In the genomic region with DNA sequence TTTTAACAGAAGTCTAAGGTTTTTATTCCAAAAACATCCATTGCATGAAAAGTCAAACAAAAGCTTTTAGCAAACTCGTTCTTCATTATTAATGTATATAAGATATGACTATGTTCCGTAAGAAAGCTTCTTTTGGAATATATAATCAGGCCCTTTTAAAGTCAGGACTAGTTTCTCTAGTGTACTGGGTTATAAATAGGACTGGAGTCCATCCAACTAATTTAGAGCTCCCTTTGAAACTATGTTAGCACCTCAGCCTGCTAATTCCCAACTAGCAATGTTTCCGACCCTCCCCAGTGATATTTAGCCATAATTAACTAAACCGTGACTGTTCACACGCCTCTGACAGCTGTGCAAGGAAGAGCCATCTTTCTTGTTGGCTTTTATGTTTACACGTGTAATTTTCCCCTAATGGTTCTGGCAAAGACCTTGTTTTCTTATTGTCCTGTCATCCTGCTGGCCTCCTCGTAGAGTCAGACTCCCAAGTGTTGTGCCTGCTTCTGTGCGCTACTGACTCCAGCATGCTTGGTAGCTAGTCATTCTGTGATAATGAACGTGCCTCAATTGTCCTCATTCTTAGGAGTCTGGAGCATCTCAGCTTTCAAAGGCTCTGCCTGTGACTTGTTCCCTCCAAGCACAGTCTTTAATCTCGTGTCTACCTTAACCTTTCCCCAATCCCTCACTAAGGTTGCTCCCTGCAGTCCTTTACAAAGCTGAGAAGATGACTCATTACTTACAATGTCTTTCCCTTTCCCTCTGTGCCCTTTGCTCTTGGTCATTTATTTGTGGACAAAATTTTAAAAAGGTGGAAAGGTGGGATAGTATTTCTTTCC, we compare ENCODE assay signal across 24 cellular contexts.
DNase-seq lines count a peak whose midpoint lies in the region; ATAC-seq, FAIRE-seq and TF ChIP-seq lines count a peak whose summit lies in the region.
"Had no signal": no experiment of that assay in that cellular context is flagged by ENCODE, and none has a peak within 500 bp of the region (broad histone marks: within the 10 kb centered on the region; RNA-seq: fewer than 3 reads in every experiment).

No MANE protein-coding gene starts in this region.

- DNase-seq in SIG-M5 treated with dmso at 0.1 percent for 504 hours (lab: John Stamatoyannopoulos, UW; ENCODE audit: unreplicated experiment) = peak; percentile 3
- DNase-seq in SIG-M5 (lab: John Stamatoyannopoulos, UW) = no peak
- peak; percentile 20 for DNase-seq in NCI-H748 treated with DMSO at 0.1 percent for 48 hours (lab: John Stamatoyannopoulos, UW)
- no peak for DNase-seq in left ventricle myocardium superior
- DNase-seq in tibial artery = no peak
- DNase-seq in frontal cortex (ENCODE audit: low spot score in 2 of 2) = no peak
- DNase-seq in activated CD8-positive, alpha-beta memory T cell treated with anti-CD3 and anti-CD28 coated beads, Interleukin-2, amount 50 U/mL, for 4 hours = no peak
- DNase-seq: activated CD4-positive, alpha-beta T cell treated with anti-CD3 and anti-CD28 coated beads for 48 hours; activated naive CD4-positive, alpha-beta T cell treated with anti-CD3 and anti-CD28 coated beads for 36 hours; DMS79 treated with DMSO at 0.1 percent for 48 hours; foreskin fibroblast; HCEC 1CT; NCI-H1436; NCI-H510A; SW 1271; upper lobe of right lung had no signal

- no peaks in the 10 kb centered on the region for H3K27me3 ChIP-seq in tibial artery
- H3K27me3 ChIP-seq: upper lobe of right lung had no signal

- TF ChIP-seq CTCF in tibial artery (IDR thresholded peaks at IDR 0.05) = no peak

- no peaks in the 10 kb centered on the region for H3K9me3 ChIP-seq in tibial artery
- H3K9me3 ChIP-seq: prostate gland, upper lobe of right lung had no signal

- peak overlapping the region; percentile 34 to 63 for H3K27ac ChIP-seq in tibial artery
- H3K27ac ChIP-seq: C4-2B, prostate gland, upper lobe of right lung had no signal

- intact Hi-C loops in left ventricle myocardium superior (cut with micrococcal nuclease) (no loop called here), tibial artery (cut with DNase I; ENCODE audit: low total_unique reads) (no loop called here)

- FAIRE-seq in frontal cortex (lab: Jason Lieb, UNC) = no peak
- FAIRE-seq: colon, RCC 7860, TTC549 had no signal

- no peak overlapping the region for H3K4me3 ChIP-seq in tibial artery
- H3K4me3 ChIP-seq: lung, prostate gland, upper lobe of right lung had no signal

- H3K4me1 ChIP-seq in tibial artery = peaks cover 0 to 27% (median 1%) of the 10 kb centered on the region in 4 donors
- H3K4me1 ChIP-seq: prostate gland, upper lobe of right lung had no signal

- ATAC-seq in left ventricle myocardium superior (peak; percentile 65), GM19023 (IDR thresholded peaks at IDR 0.05; ENCODE audit: unreplicated experiment) (no peak)
- ATAC-seq: stimulated activated effector memory CD8-positive, alpha-beta T cell treated with anti-CD3 and anti-CD28 coated beads, Interleukin-12 subunit alpha, Interleukin-12 subunit beta, amount 100 ng/mL, for 72 hours; upper lobe of right lung had no signal

- H3K36me3 ChIP-seq in tibial artery = peaks cover 45 to 82% (median 69%) of the 10 kb centered on the region in 3 donors
- H3K36me3 ChIP-seq: prostate gland, upper lobe of right lung had no signal

Comparison
In these comparisons a context has a peak if more than half of its experiments do, and no peak if none do; other contexts are left out.
1. DNase-seq: peak in SIG-M5 treated with dmso at 0.1 percent for 504 hours (single experiment) and NCI-H748 treated with DMSO at 0.1 percent for 48 hours (single experiment); none in SIG-M5 (single experiment), left ventricle myocardium superior (single experiment), tibial artery (0 of 2), frontal cortex (0 of 2) and activated CD8-positive, alpha-beta memory T cell treated with anti-CD3 and anti-CD28 coated beads, Interleukin-2, amount 50 U/mL, for 4 hours (single experiment).